Comparison of ENCODE assay signal across 23 cellular contexts in genomic region chr20:43982016-43982415, GRCh38.
"Had no signal": no experiment of that assay in that cellular context is flagged by ENCODE, and none has a peak within 500 bp of the region (broad histone marks: within the 10 kb centered on the region; RNA-seq: fewer than 3 reads in every experiment).

No MANE protein-coding gene starts in this region.

- H2AFZ ChIP-seq: parathyroid adenoma had no signal

- DNase-seq: activated CD4-positive, CD25-positive, alpha-beta regulatory T cell treated with anti-CD3 and anti-CD28 coated beads, Interleukin-2, amount 50 U/mL, for 72 hours; activated gamma-delta T cell treated with Interleukin-2 at 50 U/mL for 16 hours; activated naive CD8-positive, alpha-beta T cell treated with anti-CD3 and anti-CD28 coated beads, Interleukin-2, amount 10 ng/mL, durations not matched to agents 7 days and 5 days; activated T-cell treated with anti-CD3 and anti-CD28 coated beads, Interleukin-2, amount 50 U/mL, for 1 hour; amniotic stem cell; endodermal cell; esophagus squamous epithelium; head of caudate nucleus; midbrain; nephron progenitor cell; nucleus accumbens; right cardiac atrium; stimulated activated CD4-positive, alpha-beta T cell treated with anti-CD3 and anti-CD28 coated beads, Interleukin-12 subunit alpha, Interleukin-12 subunit beta, amount 100 ng/mL, for 4 hours; stimulated activated CD4-positive, alpha-beta T cell treated with anti-CD3 and anti-CD28 coated beads, Interleukin-4, amount 100 ng/mL, for 4 hours; stimulated activated naive CD8-positive, alpha-beta T cell treated with anti-CD3 and anti-CD28 coated beads, Interleukin-15, amount 100 ng/mL, for 72 hours; trophoblast cell; uterus; WERI-Rb-1 had no signal

- H3K4me1 ChIP-seq: breast epithelium, parathyroid adenoma, uterus had no signal

- FAIRE-seq: colon, islet of Langerhans had no signal

- H3K36me3 ChIP-seq: breast epithelium, esophagus squamous epithelium, uterus, WERI-Rb-1 had no signal

- H3K27me3 ChIP-seq: breast epithelium, gastroesophageal sphincter, uterus had no signal

- H3K27ac ChIP-seq: breast epithelium, esophagus squamous epithelium, gastroesophageal sphincter, parathyroid adenoma, uterus, WERI-Rb-1 had no signal

- H3K9me3 ChIP-seq: breast epithelium, esophagus squamous epithelium, gastroesophageal sphincter, uterus had no signal

- H3K79me2 ChIP-seq: parathyroid adenoma had no signal

- H3K9ac ChIP-seq: parathyroid adenoma had no signal

- H3K4me3 ChIP-seq: breast epithelium, esophagus squamous epithelium, gastroesophageal sphincter, uterus had no signal

- ATAC-seq: gastroesophageal sphincter; right cardiac atrium; stimulated activated naive CD8-positive, alpha-beta T cell treated with anti-CD3 and anti-CD28 coated beads, Interleukin-15, amount 100 ng/mL, for 72 hours had no signal
